ENCODE assay signal across 14 cellular contexts in genomic region chr12:121413917-121414316, GRCh38. TPM values are rescaled to one million over a fixed set of nuclear protein-coding genes. Genes with fewer than 3 reads are reported as not detected.
DNase-seq lines count a peak whose midpoint lies in the region; ATAC-seq and TF ChIP-seq lines count a peak whose summit lies in the region.
"Had no signal": no experiment of that assay in that cellular context is flagged by ENCODE, and none has a peak within 500 bp of the region (broad histone marks: within the 10 kb centered on the region; RNA-seq: fewer than 3 reads in every experiment).

No MANE protein-coding gene starts in this region.

- no peak overlapping the region for H3K18ac ChIP-seq in mesenchymal stem cell (ENCODE audit: low read depth in 1 of 2, low read length in 2 of 2)

- no peaks in the 10 kb centered on the region for H3K9me3 Mint-ChIP-seq in nephron progenitor cell
- H3K9me3 Mint-ChIP-seq in stimulated activated effector memory CD8-positive, alpha-beta T cell treated with anti-CD3 and anti-CD28 coated beads, Interleukin-12 subunit alpha, Interleukin-12 subunit beta, amount 100 ng/mL, for 72 hours, result no peaks in the 10 kb centered on the region
- H3K9me3 Mint-ChIP-seq: CD4-positive, CD25-positive, alpha-beta regulatory T cell had no signal

- no peak overlapping the region for H2BK15ac ChIP-seq in mesenchymal stem cell (ENCODE audit: low read depth, poor library complexity, severe bottlenecking)

- peaks cover 39% of the 10 kb centered on the region for H3K79me1 ChIP-seq in mesenchymal stem cell (replicated peaks; ENCODE audit: low read length, poor library complexity, severe bottlenecking)

- no peak overlapping the region for H2AK5ac ChIP-seq in mesenchymal stem cell (ENCODE audit: low read length, severe bottlenecking)

- peaks cover 23% of the 10 kb centered on the region for H3K4me1 Mint-ChIP-seq in nephron progenitor cell
- peaks cover 4% of the 10 kb centered on the region for H3K4me1 Mint-ChIP-seq in stimulated activated effector memory CD8-positive, alpha-beta T cell treated with anti-CD3 and anti-CD28 coated beads, Interleukin-12 subunit alpha, Interleukin-12 subunit beta, amount 100 ng/mL, for 72 hours

- H3K27ac ChIP-seq in C4-2B (peak overlapping the region; percentile 85), mesenchymal stem cell (ENCODE audit: low read length, poor library complexity, severe bottlenecking) (no peak overlapping the region)
- H3K27ac ChIP-seq: BLaER1, GM23248 had no signal

- no peak overlapping the region for H3K23ac ChIP-seq in mesenchymal stem cell (ENCODE audit: low read length in 2 of 2)

- in situ Hi-C loops in ACHN (cut with HindIII; ENCODE audit: low pct_ligation_motif_present, low pct_unique_long_range_greater_than_20kb, low sequenced_read_pairs), result no loop called here

- no peak overlapping the region for H2BK5ac ChIP-seq in mesenchymal stem cell (ENCODE audit: low read depth, low read length, poor library complexity, severe bottlenecking)

- no peaks in the 10 kb centered on the region for H3K9me3 ChIP-seq in mesenchymal stem cell (ENCODE audit: control insufficient read depth, low read length)
- H3K9me3 ChIP-seq: BLaER1 had no signal

- peaks cover 51% of the 10 kb centered on the region for H3K36me3 Mint-ChIP-seq in nephron progenitor cell (ENCODE audit: low read depth)
- H3K36me3 Mint-ChIP-seq in stimulated activated effector memory CD8-positive, alpha-beta T cell treated with anti-CD3 and anti-CD28 coated beads, Interleukin-12 subunit alpha, Interleukin-12 subunit beta, amount 100 ng/mL, for 72 hours, result peaks cover 97% of the 10 kb centered on the region

- peaks cover 2% of the 10 kb centered on the region for H3K27me3 Mint-ChIP-seq in nephron progenitor cell (ENCODE audit: low read depth, poor library complexity)
- H3K27me3 Mint-ChIP-seq: CD4-positive, CD25-positive, alpha-beta regulatory T cell had no signal

- H2AFZ ChIP-seq in mesenchymal stem cell (ENCODE audit: low read depth, low read length), result no peak overlapping the region
- H2AFZ ChIP-seq: GM23248 had no signal

- no peaks in the 10 kb centered on the region for H3K4me1 ChIP-seq in mesenchymal stem cell (ENCODE audit: control insufficient read depth, insufficient read depth, low read depth, low read length)

- DNase-seq in LNCaP clone FGC (ENCODE audit: low read depth), result peak; percentile 58
- no peak for DNase-seq in nephron progenitor cell
- DNase-seq in stimulated activated effector memory CD8-positive, alpha-beta T cell treated with anti-CD3 and anti-CD28 coated beads, Interleukin-12 subunit alpha, Interleukin-12 subunit beta, amount 100 ng/mL, for 72 hours (ENCODE audit: low spot score in 2 of 2), result no peak
- no peak for DNase-seq in ACHN
- DNase-seq in mesenchymal stem cell, result no peak
- DNase-seq: AML-193; CD4-positive, CD25-positive, alpha-beta regulatory T cell; DMS53; GM23248 had no signal

- H3K9ac ChIP-seq in mesenchymal stem cell (ENCODE audit: low read length), result no peak overlapping the region
- H3K9ac ChIP-seq: BLaER1, GM23248 had no signal

- H3K4me3 ChIP-seq in LNCaP clone FGC (ENCODE audit: low read depth, low read length), result no peak overlapping the region
- H3K4me3 ChIP-seq in mesenchymal stem cell (ENCODE audit: insufficient read depth in 1 of 2, low read depth in 1 of 2, low read length in 2 of 2), result no peak overlapping the region
- H3K4me3 ChIP-seq: BLaER1, GM12878, GM23248 had no signal

- H3K36me3 ChIP-seq in mesenchymal stem cell (ENCODE audit: control insufficient read depth in 1 of 2, insufficient read depth in 2 of 2, low read depth in 1 of 2, low read length in 2 of 2), result peaks cover 17 to 37% of the 10 kb centered on the region in 2 experiments

- H3K4me3 Mint-ChIP-seq in nephron progenitor cell, result no peak overlapping the region
- H3K4me3 Mint-ChIP-seq in stimulated activated effector memory CD8-positive, alpha-beta T cell treated with anti-CD3 and anti-CD28 coated beads, Interleukin-12 subunit alpha, Interleukin-12 subunit beta, amount 100 ng/mL, for 72 hours, result no peak overlapping the region
- H3K4me3 Mint-ChIP-seq: CD4-positive, CD25-positive, alpha-beta regulatory T cell had no signal

- H3K27me3 ChIP-seq in mesenchymal stem cell (ENCODE audit: control insufficient read depth in 1 of 2, insufficient read depth in 1 of 2, low read length in 2 of 2), result no peaks in the 10 kb centered on the region
- H3K27me3 ChIP-seq: BLaER1 had no signal

- no peak overlapping the region for H2BK12ac ChIP-seq in mesenchymal stem cell (ENCODE audit: low read length in 2 of 2)

- 83% methylated on average over 1 of the region's 1 CpG for WGBS in mesenchymal stem cell

- no peak overlapping the region for H2BK120ac ChIP-seq in mesenchymal stem cell (ENCODE audit: low read depth, low read length)

- TF ChIP-seq CTCF in C4-2B (conservative IDR thresholded peaks at IDR 0.05) (no peak), LNCaP clone FGC (IDR thresholded peaks at IDR 0.05; ENCODE audit: control insufficient read depth, extremely low read depth, insufficient read depth) (no peak), nephron progenitor cell (IDR thresholded peaks at IDR 0.05) (no peak)

- H3K4me2 ChIP-seq in mesenchymal stem cell (ENCODE audit: low read length, poor library complexity, severe bottlenecking), result no peak overlapping the region
- H3K4me2 ChIP-seq: BLaER1 had no signal

- peak overlapping the region; percentile 32 for H3K27ac Mint-ChIP-seq in nephron progenitor cell
- peak overlapping the region; percentile 43 for H3K27ac Mint-ChIP-seq in stimulated activated effector memory CD8-positive, alpha-beta T cell treated with anti-CD3 and anti-CD28 coated beads, Interleukin-12 subunit alpha, Interleukin-12 subunit beta, amount 100 ng/mL, for 72 hours

- no peak overlapping the region for H3K14ac ChIP-seq in mesenchymal stem cell (ENCODE audit: low read length in 2 of 2)

- H4K8ac ChIP-seq in mesenchymal stem cell (ENCODE audit: low read length), result no peak overlapping the region

- ATAC-seq in stimulated activated effector memory CD8-positive, alpha-beta T cell treated with anti-CD3 and anti-CD28 coated beads, Interleukin-12 subunit alpha, Interleukin-12 subunit beta, amount 100 ng/mL, for 72 hours, result no peak
- ATAC-seq in HG03342 (IDR thresholded peaks at IDR 0.05; ENCODE audit: unreplicated experiment), result no peak
- ATAC-seq: GM12878, HCT116 had no signal

- H4K91ac ChIP-seq in mesenchymal stem cell (ENCODE audit: low read length), result no peak overlapping the region

- H3K4ac ChIP-seq in mesenchymal stem cell (ENCODE audit: low read depth in 1 of 2, low read length in 2 of 2), result no peak overlapping the region

RNA-seq across cellular contexts. Expression of gene RNF34, which starts 14.0 kb away (rescaled TPM):
- polyA plus RNA-seq in mesenchymal stem cell (2013, experiment 1 of 2), result 27.9 TPM
- polyA plus RNA-seq in mesenchymal stem cell (2013, experiment 2 of 2), result 27.6 TPM
